ENCODE assay signal across 17 cellular contexts in the genomic region with DNA sequence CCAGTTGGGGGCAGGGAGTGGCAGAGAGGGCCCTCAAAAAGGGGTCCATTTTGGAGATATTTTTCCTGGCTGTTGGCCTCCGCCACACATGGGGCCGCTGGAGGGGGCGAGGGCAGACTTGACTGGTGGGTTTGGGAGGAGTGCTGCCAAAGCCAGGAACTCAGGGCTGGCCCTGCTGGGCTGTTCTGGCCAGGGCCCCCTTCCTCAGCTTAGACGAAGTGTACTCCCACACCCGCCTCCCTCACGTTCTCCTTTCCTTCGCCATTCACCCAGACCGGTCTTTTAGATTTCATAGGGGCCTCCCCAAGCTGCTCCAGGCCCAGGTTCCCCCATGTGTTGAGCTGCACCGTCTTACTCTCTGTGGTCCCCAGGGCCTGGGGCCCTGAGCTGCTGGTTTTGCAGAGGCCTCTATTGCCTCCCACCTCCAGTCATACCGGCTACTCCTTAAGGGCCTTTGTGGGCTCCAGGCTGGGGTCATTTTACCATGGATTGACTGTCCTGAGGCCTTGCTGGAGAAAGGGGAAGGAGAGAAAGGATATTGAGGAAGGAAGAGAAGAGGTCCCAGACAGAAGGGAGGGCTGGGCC. TPM values are rescaled to one million over a fixed set of nuclear protein-coding genes. Genes with fewer than 3 reads are reported as not detected.
DNase-seq lines count a peak whose midpoint lies in the region; ATAC-seq, FAIRE-seq and TF ChIP-seq lines count a peak whose summit lies in the region.
"Had no signal": no experiment of that assay in that cellular context is flagged by ENCODE, and none has a peak within 500 bp of the region (broad histone marks: within the 10 kb centered on the region; RNA-seq: fewer than 3 reads in every experiment).

No MANE protein-coding gene starts in this region.

- H3K36me3 ChIP-seq in kidney (ENCODE audit: control insufficient read depth in 1 of 2, insufficient read depth in 2 of 2, low read length in 2 of 2): no peaks in the 10 kb centered on the region
- H3K36me3 ChIP-seq in suprapubic skin: no peaks in the 10 kb centered on the region

- WGBS in suprapubic skin: 82% methylated on average over 9 of the region's 10 CpGs
- 78% methylated on average over 10 of the region's 10 CpGs for WGBS in right cardiac atrium

- intact Hi-C loops in kidney (cut with DNase I) (no loop called here), right cardiac atrium (cut with DNase I) (no loop called here)

- no peak for ATAC-seq in right cardiac atrium
- ATAC-seq: SK-N-SH treated with all-trans-retinoic acid at 6 μM for 48 hours had no signal

- H3K27ac ChIP-seq in kidney (ENCODE audit: low read depth in 2 of 2, low read length in 2 of 2) (no peak overlapping the region), suprapubic skin (no peak overlapping the region), right cardiac atrium (ENCODE audit: low read length) (no peak overlapping the region)
- H3K27ac ChIP-seq: VCaP had no signal

- H3K4me1 ChIP-seq in kidney (ENCODE audit: control insufficient read depth in 1 of 2, insufficient read depth in 1 of 2, low read depth in 1 of 2, low read length in 2 of 2) (peaks cover 12 to 19% of the 10 kb centered on the region in 2 donors), suprapubic skin (peaks cover 40% of the 10 kb centered on the region), right cardiac atrium (ENCODE audit: control insufficient read depth, insufficient read depth, low read length) (no peaks in the 10 kb centered on the region)

- no peak overlapping the region for H3K9ac ChIP-seq in kidney (ENCODE audit: low read length in 2 of 2)

- peak overlapping the region in 1 of 2 donors; percentile 9 for H3K4me3 ChIP-seq in kidney (ENCODE audit: low read length in 2 of 2)
- H3K4me3 ChIP-seq in suprapubic skin: peak overlapping the region; percentile 38
- H3K4me3 ChIP-seq in right cardiac atrium (ENCODE audit: low read length): no peak overlapping the region

- H3K9me3 ChIP-seq in kidney (ENCODE audit: control insufficient read depth in 1 of 2, low read length in 2 of 2) (no peaks in the 10 kb centered on the region), suprapubic skin (no peaks in the 10 kb centered on the region), right cardiac atrium (ENCODE audit: control insufficient read depth, low read length) (no peaks in the 10 kb centered on the region)

- DNase-seq in GM12891 (ENCODE audit: insufficient read length, low spot score) (peak; percentile 7), UCSD-AML1 (lab: John Stamatoyannopoulos, UW; ENCODE audit: unreplicated experiment) (peak; percentile 69), kidney (peak; percentile 57), suprapubic skin (ENCODE audit: low spot score in 2 of 2) (peak in 1 of 2 donors; percentile 53), right cardiac atrium (no peak), NCI-H1105 (lab: John Stamatoyannopoulos, UW) (no peak), NCI-H1694 (lab: John Stamatoyannopoulos, UW) (no peak)
- DNase-seq: activated gamma-delta T cell; CD4-positive, alpha-beta T cell; hypothalamus; NCI-H1436 treated with DMSO at 0.1 percent for 48 hours; NCI-H524 had no signal

- TF ChIP-seq EP300 in suprapubic skin (IDR thresholded peaks at IDR 0.05): no peak

- no peak for FAIRE-seq in GM12891 (lab: Jason Lieb, UNC)
- FAIRE-seq in kidney (lab: Jason Lieb, UNC): no peak

- peaks cover 28% of the 10 kb centered on the region for H3K27me3 ChIP-seq in suprapubic skin
- no peaks in the 10 kb centered on the region for H3K27me3 ChIP-seq in right cardiac atrium (ENCODE audit: control insufficient read depth, insufficient read depth)

- TF ChIP-seq POLR2A in GM12891 (IDR thresholded peaks at IDR 0.05; ENCODE audit: low read depth, low read length) (no peak), suprapubic skin (IDR thresholded peaks at IDR 0.05) (no peak)

- TF ChIP-seq CTCF in kidney (IDR thresholded peaks at IDR 0.05; ENCODE audit: borderline replicate concordance, extremely low read depth, insufficient read depth) (no peak), suprapubic skin (IDR thresholded peaks at IDR 0.05) (no peak)

TF ChIP-seq in GM12891, 5 proteins besides CTCF, POLR2A, EP300 and RAD21:
- TF ChIP-seq TAF1 (IDR thresholded peaks at IDR 0.05; ENCODE audit: low read depth, low read length) (no peak), PAX5 (IDR thresholded peaks at IDR 0.05; ENCODE audit: insufficient read depth, low read length, severe bottlenecking) (no peak), POU2F2 (IDR thresholded peaks at IDR 0.05; ENCODE audit: low read depth, low read length) (no peak), POLR2AphosphoS5 (IDR thresholded peaks at IDR 0.05; ENCODE audit: low read depth, low read length) (no peak), SPI1 (IDR thresholded peaks at IDR 0.05; ENCODE audit: low read depth, low read length) (no peak)

RNA-seq across cellular contexts. Expression of gene KRT7, which starts 1.3 kb away (rescaled TPM):
- 20.2 TPM for polyA plus RNA-seq in GM12891 (2012; ENCODE audit: low read depth, missing spikeins)
- total RNA-seq in kidney (1,490 TPM), suprapubic skin (100 to 1,000 TPM in 3 of 4 donors, 10 to 100 TPM in 1; 95.8 to 176 (median 123) TPM), right cardiac atrium (1 to 10 TPM in 2 of 4 donors, under 1 TPM in 1, not detected in 1; 0.94 to 3.0 (median 1.1) TPM)
- polyA plus RNA-seq in kidney (ENCODE audit: insufficient read depth, low read depth, low replicate concordance) (173 TPM), right cardiac atrium (0.16 TPM)
- total RNA-seq: CD4-positive, alpha-beta T cell; neural crest cell; OCI-LY7 had no signal

RNA-seq across cellular contexts. Expression of gene KRT86, which starts 40.1 kb away (rescaled TPM):
- polyA plus RNA-seq in GM12891 (2012; ENCODE audit: low read depth, missing spikeins): 0.41 TPM
- total RNA-seq in kidney (1.3 TPM), suprapubic skin (100 to 1,000 TPM in 1 of 4 donors, 10 to 100 TPM in 2, 1 to 10 TPM in 1; 1.0 to 289 (median 37.0) TPM), right cardiac atrium (not detected)
- polyA plus RNA-seq in kidney (ENCODE audit: insufficient read depth, low read depth, low replicate concordance) (not detected), right cardiac atrium (not detected)
- total RNA-seq: CD4-positive, alpha-beta T cell; lung microvascular endothelial cell; neural crest cell; OCI-LY7 had no signal

RNA-seq across cellular contexts. Expression of gene KRT80, which starts 42.5 kb away (rescaled TPM):
- polyA plus RNA-seq in GM12891 (2012; ENCODE audit: low read depth, missing spikeins): not detected
- total RNA-seq in kidney (12.3 TPM), suprapubic skin (100 to 1,000 TPM in 3 of 4 donors, 10 to 100 TPM in 1; 78.6 to 293 (median 185) TPM), right cardiac atrium (under 1 TPM in 1 of 4 donors, not detected in 3; 0.06 TPM)
- polyA plus RNA-seq in kidney (ENCODE audit: insufficient read depth, low read depth, low replicate concordance) (1.0 TPM), right cardiac atrium (0.05 TPM)
- total RNA-seq: CD4-positive, alpha-beta T cell; neural crest cell; OCI-LY7 had no signal

RNA-seq across cellular contexts. Expression of gene KRT81, which starts 57.0 kb away (rescaled TPM):
- 0.06 TPM for polyA plus RNA-seq in GM12891 (2012; ENCODE audit: low read depth, missing spikeins)
- not detected for total RNA-seq in kidney
- not detected for polyA plus RNA-seq in kidney (ENCODE audit: insufficient read depth, low read depth, low replicate concordance)
- total RNA-seq in suprapubic skin: 100 to 1,000 TPM in 1 of 4 donors, 10 to 100 TPM in 2, under 1 TPM in 1; 0.72 to 346 (median 21.0) TPM
- total RNA-seq in right cardiac atrium: not detected
- not detected for polyA plus RNA-seq in right cardiac atrium
- total RNA-seq: CD4-positive, alpha-beta T cell; lung microvascular endothelial cell; neural crest cell; OCI-LY7 had no signal

Comparison
In these comparisons a context has a peak if more than half of its experiments do, and no peak if none do; other contexts are left out.
1. DNase-seq: peak in GM12891 (single experiment), UCSD-AML1 (single experiment) and kidney (single experiment); none in right cardiac atrium (0 of 3), NCI-H1105 (single experiment) and NCI-H1694 (single experiment).
2. RNA of gene KRT7, which starts 1.3 kb away (total RNA-seq): 1,490 TPM in kidney (single experiment) and 95.8 to 176 TPM in suprapubic skin; 0.94 to 3.0 TPM in right cardiac atrium; every median in the first group is over 10 times any median in the second.
3. RNA of gene KRT80, which starts 42.5 kb away (total RNA-seq): 78.6 to 293 TPM in suprapubic skin and 12.3 TPM in kidney (single experiment); 0.06 TPM in right cardiac atrium; every median in the first group is over 10 times any median in the second.